Comparison of ENCODE assay signal across 9 cellular contexts in genomic region chr10:25758041-25758457, GRCh38.
DNase-seq lines count a peak whose midpoint lies in the region; ATAC-seq, FAIRE-seq and TF ChIP-seq lines count a peak whose summit lies in the region.
"Had no signal": no experiment of that assay in that cellular context is flagged by ENCODE, and none has a peak within 500 bp of the region (broad histone marks: within the 10 kb centered on the region; RNA-seq: fewer than 3 reads in every experiment).

No MANE protein-coding gene starts in this region.

- H3K27ac ChIP-seq in KMS-11 (no peak overlapping the region), OCI-LY3 (ENCODE audit: low read length) (no peak overlapping the region), thyroid gland (no peak overlapping the region)
- H3K27ac ChIP-seq: SJSA1 had no signal

- peak; percentile 33 for FAIRE-seq in frontal cortex (lab: Jason Lieb, UNC)

- no peaks in the 10 kb centered on the region for H3K79me2 ChIP-seq in KMS-11 (ENCODE audit: insufficient read depth, low read depth)
- no peaks in the 10 kb centered on the region for H3K79me2 ChIP-seq in OCI-LY3 (ENCODE audit: low read length)

- H3K9ac ChIP-seq in KMS-11 (no peak overlapping the region), OCI-LY3 (ENCODE audit: low read length) (no peak overlapping the region)

- H4K20me1 ChIP-seq in KMS-11 (ENCODE audit: insufficient read depth): no peaks in the 10 kb centered on the region
- no peaks in the 10 kb centered on the region for H4K20me1 ChIP-seq in OCI-LY3 (ENCODE audit: insufficient read depth, low read length)

- TF ChIP-seq POLR2A in thyroid gland (IDR thresholded peaks at IDR 0.05): no peak

- ATAC-seq in HG02840 (IDR thresholded peaks at IDR 0.05; ENCODE audit: low FRiP score, unreplicated experiment): no peak

- H2AFZ ChIP-seq in KMS-11 (ENCODE audit: low read depth): no peak overlapping the region
- no peak overlapping the region for H2AFZ ChIP-seq in OCI-LY3 (ENCODE audit: low read depth, low read length)

- no peaks in the 10 kb centered on the region for H3K36me3 ChIP-seq in KMS-11 (ENCODE audit: insufficient read depth)
- H3K36me3 ChIP-seq in OCI-LY3 (replicated peaks; ENCODE audit: low read depth, low read length): no peaks in the 10 kb centered on the region
- no peaks in the 10 kb centered on the region for H3K36me3 ChIP-seq in thyroid gland
- H3K36me3 ChIP-seq: SJSA1 had no signal

- H3K4me1 ChIP-seq in KMS-11 (ENCODE audit: low read depth, poor library complexity, severe bottlenecking) (no peaks in the 10 kb centered on the region), OCI-LY3 (ENCODE audit: low read length) (no peaks in the 10 kb centered on the region), thyroid gland (no peaks in the 10 kb centered on the region)

- DNase-seq in GM03348 (ENCODE audit: low spot score) (peak; percentile 13), frontal cortex (ENCODE audit: low spot score in 2 of 2) (peak; percentile 22 to 42), thyroid gland (no peak), epidermal melanocyte (ENCODE audit: insufficient read length, low spot score) (no peak)
- DNase-seq in stimulated activated CD4-positive, alpha-beta T cell treated with anti-CD3 and anti-CD28 coated beads, Interleukin-4, amount 100 ng/mL, for 24 hours: no peak

- no peak overlapping the region for H3K4me2 ChIP-seq in KMS-11
- no peak overlapping the region for H3K4me2 ChIP-seq in OCI-LY3 (ENCODE audit: low read length)

- H3K4me3 ChIP-seq in KMS-11 (IDR thresholded peaks at IDR 0.05; ENCODE audit: insufficient read depth, low read depth, low read length) (no peak overlapping the region), OCI-LY3 (ENCODE audit: low read length) (no peak overlapping the region), thyroid gland (replicated peaks in 1 of 3) (no peak overlapping the region)
- H3K4me3 ChIP-seq: SJSA1 had no signal

- H3K27me3 ChIP-seq in KMS-11 (ENCODE audit: insufficient read depth, low read depth) (no peaks in the 10 kb centered on the region), OCI-LY3 (ENCODE audit: low read depth, low read length) (no peaks in the 10 kb centered on the region), thyroid gland (no peaks in the 10 kb centered on the region)
- H3K27me3 ChIP-seq: SJSA1 had no signal

- intact Hi-C loops in thyroid gland (cut with DNase I): no loop called here

- no peaks in the 10 kb centered on the region for H3K9me3 ChIP-seq in OCI-LY3 (ENCODE audit: insufficient read depth, low read length)
- H3K9me3 ChIP-seq in thyroid gland: no peaks in the 10 kb centered on the region
- H3K9me3 ChIP-seq: SJSA1 had no signal

- peak; percentile 92 for TF ChIP-seq CTCF in KMS-11 (conservative IDR thresholded peaks at IDR 0.05; ENCODE audit: low read depth, low read length)
- peak; percentile 73 for TF ChIP-seq CTCF in OCI-LY3 (IDR thresholded peaks at IDR 0.05; ENCODE audit: low read depth, low read length)
- TF ChIP-seq CTCF in thyroid gland (IDR thresholded peaks at IDR 0.05): peak in 1 of 6 experiments; percentile 43

Comparison
In these comparisons a context has a peak if more than half of its experiments do, and no peak if none do; other contexts are left out.
1. DNase-seq: peak in GM03348 (single experiment) and frontal cortex (2 of 2); none in thyroid gland (0 of 2), epidermal melanocyte (single experiment) and stimulated activated CD4-positive, alpha-beta T cell treated with anti-CD3 and anti-CD28 coated beads, Interleukin-4, amount 100 ng/mL, for 24 hours (single experiment).